Comparison of ENCODE assay signal across 8 cellular contexts in genomic region chr1:193105821-193106177, GRCh38. TPM values are rescaled to one million over a fixed set of nuclear protein-coding genes. Genes with fewer than 3 reads are reported as not detected.
DNase-seq lines count a peak whose midpoint lies in the region; ATAC-seq and TF ChIP-seq lines count a peak whose summit lies in the region.

No MANE protein-coding gene starts in this region.

- no peaks in the 10 kb centered on the region for H3K9me3 ChIP-seq in OCI-LY3 (ENCODE audit: insufficient read depth, low read length)
- H3K9me3 ChIP-seq in parathyroid adenoma (ENCODE audit: control insufficient read depth, low read length): no peaks in the 10 kb centered on the region

- no peak overlapping the region for H3K27ac ChIP-seq in OCI-LY3 (ENCODE audit: low read length)
- H3K27ac ChIP-seq in parathyroid adenoma: peak overlapping the region; percentile 72

- TF ChIP-seq CTCF in OCI-LY3 (IDR thresholded peaks at IDR 0.05; ENCODE audit: low read depth, low read length): no peak
- TF ChIP-seq CTCF in epithelial cell of esophagus (IDR thresholded peaks at IDR 0.05; ENCODE audit: insufficient read depth, low read depth, low read length, missing control alignments): no peak
- TF ChIP-seq CTCF in parathyroid adenoma (IDR thresholded peaks at IDR 0.05): no peak

- H3K79me2 ChIP-seq in OCI-LY3 (ENCODE audit: low read length) (peaks cover 15% of the 10 kb centered on the region), parathyroid adenoma (peaks cover 4% of the 10 kb centered on the region)

- H3K27me3 ChIP-seq in OCI-LY3 (ENCODE audit: low read depth, low read length) (no peaks in the 10 kb centered on the region), parathyroid adenoma (ENCODE audit: control insufficient read depth, insufficient read depth, low read length) (no peaks in the 10 kb centered on the region)

- no peaks in the 10 kb centered on the region for H3K36me3 ChIP-seq in OCI-LY3 (replicated peaks; ENCODE audit: low read depth, low read length)
- H3K36me3 ChIP-seq in parathyroid adenoma (ENCODE audit: control insufficient read depth, insufficient read depth, low read length): no peaks in the 10 kb centered on the region

- H2AFZ ChIP-seq in OCI-LY3 (ENCODE audit: low read depth, low read length) (peak overlapping the region; percentile 68), parathyroid adenoma (peak overlapping the region; percentile 89)

- peak overlapping the region; percentile 89 for H3K4me3 ChIP-seq in OCI-LY3 (ENCODE audit: low read length)
- H3K4me3 ChIP-seq in epithelial cell of esophagus (ENCODE audit: low read length): peak overlapping the region; percentile 87
- H3K4me3 ChIP-seq in parathyroid adenoma (ENCODE audit: low read depth, low read length): peak overlapping the region; percentile 77

- H3K9ac ChIP-seq in OCI-LY3 (ENCODE audit: low read length) (peak overlapping the region; percentile 72), parathyroid adenoma (no peak overlapping the region)

- peaks cover 5% of the 10 kb centered on the region; the same call in 1 of the 2 replicates for H4K20me1 ChIP-seq in OCI-LY3 (ENCODE audit: insufficient read depth, low read length)

- no peak for ATAC-seq in HG03039 (IDR thresholded peaks at IDR 0.05; ENCODE audit: unreplicated experiment)
- no peak for ATAC-seq in HG03571 (IDR thresholded peaks at IDR 0.05; ENCODE audit: unreplicated experiment)

- in situ Hi-C loops in G401 (cut with HindIII; ENCODE audit: low sequenced_read_pairs): no loop called here

- H3K4me1 ChIP-seq in OCI-LY3 (ENCODE audit: low read length) (peaks cover 11% of the 10 kb centered on the region), parathyroid adenoma (no peaks in the 10 kb centered on the region)

- DNase-seq in G401 (ENCODE audit: low spot score): peak; percentile 16
- DNase-seq in epithelial cell of esophagus (ENCODE audit: low read depth): no peak
- no peak for DNase-seq in NCI-H1105 treated with DMSO at 0.1 percent for 48 hours (lab: John Stamatoyannopoulos, UW)
- DNase-seq in RPMI8226: no peak

- H3K4me2 ChIP-seq in OCI-LY3 (ENCODE audit: low read length): peak overlapping the region; percentile 65
- peak overlapping the region; percentile 91 for H3K4me2 ChIP-seq in parathyroid adenoma (ENCODE audit: low read length)

RNA-seq across cellular contexts. Expression of gene GLRX2, which starts 0.6 kb away (rescaled TPM):
- 16.9 and 19.5 TPM in 2 replicates for total RNA-seq in G401 (2014; rRNA removed; shearing (Covaris generic))

RNA-seq across cellular contexts. Expression of gene CDC73, which starts 16.0 kb away (rescaled TPM):
- total RNA-seq in G401 (2014; rRNA removed; shearing (Covaris generic)): 15.2 and 16.9 TPM in 2 replicates

RNA-seq across cellular contexts. Expression of gene RO60, which starts 46.4 kb away (rescaled TPM):
- 89.6 and 177 TPM in 2 replicates for total RNA-seq in G401 (2014; rRNA removed; shearing (Covaris generic))

RNA-seq across cellular contexts. Expression of gene UCHL5, which starts 46.6 kb away (rescaled TPM):
- total RNA-seq in G401 (2014; rRNA removed; shearing (Covaris generic)): 46.2 and 53.3 TPM in 2 replicates
